ENCODE assay signal across 9 cellular contexts in the genomic region with DNA sequence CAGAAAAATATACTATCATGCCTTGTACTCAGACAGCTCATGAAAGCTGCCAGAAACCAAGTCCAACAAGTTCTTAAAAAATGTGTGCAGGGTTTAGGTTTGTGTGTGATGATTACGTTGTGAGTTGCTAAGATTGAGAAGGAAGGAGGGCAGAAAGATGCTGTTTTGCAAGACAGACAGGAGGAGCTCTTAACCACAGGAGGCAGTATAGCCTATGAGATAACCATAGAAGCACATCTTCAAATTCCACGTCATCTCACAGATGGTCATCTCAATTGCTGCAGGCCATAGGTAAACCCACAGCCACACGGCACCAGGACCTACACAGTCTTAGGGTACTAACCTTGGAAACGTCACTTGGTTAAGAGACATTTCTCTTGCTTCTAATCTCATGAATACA.
DNase-seq lines count a peak whose midpoint lies in the region; ATAC-seq and TF ChIP-seq lines count a peak whose summit lies in the region.
"Had no signal": no experiment of that assay in that cellular context is flagged by ENCODE, and none has a peak within 500 bp of the region (broad histone marks: within the 10 kb centered on the region; RNA-seq: fewer than 3 reads in every experiment).

No MANE protein-coding gene starts in this region.

- no peaks in the 10 kb centered on the region for H3K36me3 Mint-ChIP-seq in CD14-positive monocyte

- no peak overlapping the region for H3K4me3 Mint-ChIP-seq in CD14-positive monocyte

- peaks cover 5% of the 10 kb centered on the region for H3K4me1 ChIP-seq in RWPE2 (ENCODE audit: insufficient read depth, poor library complexity, severe bottlenecking)

- intact Hi-C loops in CD14-positive monocyte (cut with micrococcal nuclease), result no loop called here

- peaks cover 0 to 2% (median 1%) of the 10 kb centered on the region in 3 donors for H3K27me3 Mint-ChIP-seq in CD14-positive monocyte (ENCODE audit: low read depth in 3 of 3)

- no peak for DNase-seq in CD14-positive monocyte (ENCODE audit: low spot score)
- peak; percentile 49 for DNase-seq in HCEC 1CT
- no peak for DNase-seq in RWPE2 (ENCODE audit: low spot score)
- peak; percentile 25 for DNase-seq in iPS DF 4.7 (ENCODE audit: extremely low read depth, low spot score)
- no peak for DNase-seq in DMS153 treated with DMSO at 0.1 percent for 48 hours (lab: John Stamatoyannopoulos, UW; ENCODE audit: unreplicated experiment)
- no peak for DNase-seq in activated T-cell treated with anti-CD3 and anti-CD28 coated beads, Interleukin-2, amount 50 U/mL, for 1 hour
- no peak for DNase-seq in activated T-cell treated with anti-CD3 and anti-CD28 coated beads for 4 hours
- DNase-seq: activated CD4-positive, alpha-beta T cell treated with anti-CD3 and anti-CD28 coated beads, Interleukin-2, amount 50 U/mL, for 1 hour had no signal

- H3K27ac ChIP-seq in RWPE2 (ENCODE audit: poor library complexity, severe bottlenecking), result no peak overlapping the region

- no peaks in the 10 kb centered on the region for H3K9me3 ChIP-seq in RWPE2 (ENCODE audit: severe bottlenecking)

- no peaks in the 10 kb centered on the region for H3K4me1 Mint-ChIP-seq in CD14-positive monocyte

- no peak overlapping the region for H3K27ac Mint-ChIP-seq in CD14-positive monocyte

- no peak overlapping the region for H3K4me3 ChIP-seq in RWPE2 (ENCODE audit: severe bottlenecking)

- ATAC-seq in RWPE2 (ENCODE audit: low read depth), result peak; percentile 34; the same call in 2 of the 3 replicates
- no peak for ATAC-seq in GM18498 (IDR thresholded peaks at IDR 0.05; ENCODE audit: unreplicated experiment)

- H3K27me3 ChIP-seq in RWPE2 (ENCODE audit: insufficient read depth, poor library complexity, severe bottlenecking), result no peaks in the 10 kb centered on the region

- H3K9me3 Mint-ChIP-seq in CD14-positive monocyte, result no peaks in the 10 kb centered on the region

- TF ChIP-seq CTCF in CD14-positive monocyte (IDR thresholded peaks at IDR 0.05) (peak; percentile 27), RWPE2 (IDR thresholded peaks at IDR 0.05; ENCODE audit: poor library complexity, severe bottlenecking) (peak; percentile 21)

- H3K36me3 ChIP-seq in RWPE2 (ENCODE audit: low read depth), result peaks cover 8% of the 10 kb centered on the region; the same call in 1 of the 2 replicates

Comparison
In these comparisons a context has a peak if more than half of its experiments do, and no peak if none do; other contexts are left out.
1. DNase-seq: peak in HCEC 1CT (single experiment) and iPS DF 4.7 (single experiment); none in CD14-positive monocyte (single experiment), RWPE2 (single experiment), DMS153 treated with DMSO at 0.1 percent for 48 hours (single experiment), activated T-cell treated with anti-CD3 and anti-CD28 coated beads, Interleukin-2, amount 50 U/mL, for 1 hour (single experiment) and activated T-cell treated with anti-CD3 and anti-CD28 coated beads for 4 hours (single experiment).